In genomic region chr1:229295745-229296144, GRCh38 we compare ENCODE assay signal across 1 cellular context.
TF ChIP-seq lines count a peak whose summit lies in the region.

No MANE protein-coding gene starts in this region.

TF ChIP-seq in HepG2, 621 proteins besides CTCF, POLR2A, EP300 and RAD21:
- no peak for TF ChIP-seq ARID4A (CRISPR knock-in tag; IDR thresholded peaks at IDR 0.05; ENCODE audit: borderline replicate concordance)
- no peak for TF ChIP-seq SUZ12 (IDR thresholded peaks at IDR 0.05; ENCODE audit: low read depth, low read length)
- peak; percentile 71 for TF ChIP-seq AGO2 (optimal IDR thresholded peaks at IDR 0.05; ENCODE audit: low read depth, low read length)
- TF ChIP-seq NFE2L2 (IDR thresholded peaks at IDR 0.05; ENCODE audit: low read length): no peak
